7 cellular contexts compared by ENCODE assay signal in genomic region chr2:98508690-98509054, GRCh38.
A peak's percentile ranks its signal among the peaks of the same experiment; 100 is the strongest.
DNase-seq lines count a peak whose midpoint lies in the region; ATAC-seq and TF ChIP-seq lines count a peak whose summit lies in the region.

No MANE protein-coding gene starts in this region.

- no peaks in the 10 kb centered on the region for H3K9me3 ChIP-seq in mucosa of descending colon

- no peaks in the 10 kb centered on the region for H3K36me3 ChIP-seq in mucosa of descending colon (ENCODE audit: low read depth)

- H3K4me3 ChIP-seq in mucosa of descending colon: no peak overlapping the region

- H3K27ac ChIP-seq in adipose tissue (ENCODE audit: low read depth, low read length): peak overlapping the region; percentile 14

- ATAC-seq in mucosa of descending colon: peak; percentile 58
- no peak for ATAC-seq in GM19397 (IDR thresholded peaks at IDR 0.05; ENCODE audit: unreplicated experiment)
- no peak for ATAC-seq in GM18511 (IDR thresholded peaks at IDR 0.05; ENCODE audit: unreplicated experiment)

- TF ChIP-seq CTCF in mucosa of descending colon (IDR thresholded peaks at IDR 0.05): no peak

- H3K4me1 ChIP-seq in mucosa of descending colon (ENCODE audit: low read depth): peaks cover 19% of the 10 kb centered on the region

- 53 to 74% (median 56%) methylated on average over 9 of the region's 9 CpGs for WGBS in adipose tissue, 3 donors

- DNase-seq in T-helper 1 cell: peak in 3 of 5 donors; percentile 9 to 17 (median 10)
- DNase-seq in mucosa of descending colon: peak in 1 of 3 donors; percentile 58
- DNase-seq in stromal cell of bone marrow (ENCODE audit: low read depth): peak; percentile 65
- no peak for DNase-seq in NCI-H2227 treated with DMSO at 0.1 percent for 48 hours (lab: John Stamatoyannopoulos, UW)

- intact Hi-C loops in mucosa of descending colon (cut with DNase I, micrococcal nuclease): no loop called here
